1 cellular context compared by ENCODE assay signal in genomic region chr7:150432915-150433892, GRCh38.
TF ChIP-seq lines count a peak whose summit lies in the region.

No MANE protein-coding gene starts in this region.

TF ChIP-seq in GM23338, 12 proteins besides CTCF, POLR2A, EP300 and RAD21 (continued from another document):
- TF ChIP-seq, protein P1, sequence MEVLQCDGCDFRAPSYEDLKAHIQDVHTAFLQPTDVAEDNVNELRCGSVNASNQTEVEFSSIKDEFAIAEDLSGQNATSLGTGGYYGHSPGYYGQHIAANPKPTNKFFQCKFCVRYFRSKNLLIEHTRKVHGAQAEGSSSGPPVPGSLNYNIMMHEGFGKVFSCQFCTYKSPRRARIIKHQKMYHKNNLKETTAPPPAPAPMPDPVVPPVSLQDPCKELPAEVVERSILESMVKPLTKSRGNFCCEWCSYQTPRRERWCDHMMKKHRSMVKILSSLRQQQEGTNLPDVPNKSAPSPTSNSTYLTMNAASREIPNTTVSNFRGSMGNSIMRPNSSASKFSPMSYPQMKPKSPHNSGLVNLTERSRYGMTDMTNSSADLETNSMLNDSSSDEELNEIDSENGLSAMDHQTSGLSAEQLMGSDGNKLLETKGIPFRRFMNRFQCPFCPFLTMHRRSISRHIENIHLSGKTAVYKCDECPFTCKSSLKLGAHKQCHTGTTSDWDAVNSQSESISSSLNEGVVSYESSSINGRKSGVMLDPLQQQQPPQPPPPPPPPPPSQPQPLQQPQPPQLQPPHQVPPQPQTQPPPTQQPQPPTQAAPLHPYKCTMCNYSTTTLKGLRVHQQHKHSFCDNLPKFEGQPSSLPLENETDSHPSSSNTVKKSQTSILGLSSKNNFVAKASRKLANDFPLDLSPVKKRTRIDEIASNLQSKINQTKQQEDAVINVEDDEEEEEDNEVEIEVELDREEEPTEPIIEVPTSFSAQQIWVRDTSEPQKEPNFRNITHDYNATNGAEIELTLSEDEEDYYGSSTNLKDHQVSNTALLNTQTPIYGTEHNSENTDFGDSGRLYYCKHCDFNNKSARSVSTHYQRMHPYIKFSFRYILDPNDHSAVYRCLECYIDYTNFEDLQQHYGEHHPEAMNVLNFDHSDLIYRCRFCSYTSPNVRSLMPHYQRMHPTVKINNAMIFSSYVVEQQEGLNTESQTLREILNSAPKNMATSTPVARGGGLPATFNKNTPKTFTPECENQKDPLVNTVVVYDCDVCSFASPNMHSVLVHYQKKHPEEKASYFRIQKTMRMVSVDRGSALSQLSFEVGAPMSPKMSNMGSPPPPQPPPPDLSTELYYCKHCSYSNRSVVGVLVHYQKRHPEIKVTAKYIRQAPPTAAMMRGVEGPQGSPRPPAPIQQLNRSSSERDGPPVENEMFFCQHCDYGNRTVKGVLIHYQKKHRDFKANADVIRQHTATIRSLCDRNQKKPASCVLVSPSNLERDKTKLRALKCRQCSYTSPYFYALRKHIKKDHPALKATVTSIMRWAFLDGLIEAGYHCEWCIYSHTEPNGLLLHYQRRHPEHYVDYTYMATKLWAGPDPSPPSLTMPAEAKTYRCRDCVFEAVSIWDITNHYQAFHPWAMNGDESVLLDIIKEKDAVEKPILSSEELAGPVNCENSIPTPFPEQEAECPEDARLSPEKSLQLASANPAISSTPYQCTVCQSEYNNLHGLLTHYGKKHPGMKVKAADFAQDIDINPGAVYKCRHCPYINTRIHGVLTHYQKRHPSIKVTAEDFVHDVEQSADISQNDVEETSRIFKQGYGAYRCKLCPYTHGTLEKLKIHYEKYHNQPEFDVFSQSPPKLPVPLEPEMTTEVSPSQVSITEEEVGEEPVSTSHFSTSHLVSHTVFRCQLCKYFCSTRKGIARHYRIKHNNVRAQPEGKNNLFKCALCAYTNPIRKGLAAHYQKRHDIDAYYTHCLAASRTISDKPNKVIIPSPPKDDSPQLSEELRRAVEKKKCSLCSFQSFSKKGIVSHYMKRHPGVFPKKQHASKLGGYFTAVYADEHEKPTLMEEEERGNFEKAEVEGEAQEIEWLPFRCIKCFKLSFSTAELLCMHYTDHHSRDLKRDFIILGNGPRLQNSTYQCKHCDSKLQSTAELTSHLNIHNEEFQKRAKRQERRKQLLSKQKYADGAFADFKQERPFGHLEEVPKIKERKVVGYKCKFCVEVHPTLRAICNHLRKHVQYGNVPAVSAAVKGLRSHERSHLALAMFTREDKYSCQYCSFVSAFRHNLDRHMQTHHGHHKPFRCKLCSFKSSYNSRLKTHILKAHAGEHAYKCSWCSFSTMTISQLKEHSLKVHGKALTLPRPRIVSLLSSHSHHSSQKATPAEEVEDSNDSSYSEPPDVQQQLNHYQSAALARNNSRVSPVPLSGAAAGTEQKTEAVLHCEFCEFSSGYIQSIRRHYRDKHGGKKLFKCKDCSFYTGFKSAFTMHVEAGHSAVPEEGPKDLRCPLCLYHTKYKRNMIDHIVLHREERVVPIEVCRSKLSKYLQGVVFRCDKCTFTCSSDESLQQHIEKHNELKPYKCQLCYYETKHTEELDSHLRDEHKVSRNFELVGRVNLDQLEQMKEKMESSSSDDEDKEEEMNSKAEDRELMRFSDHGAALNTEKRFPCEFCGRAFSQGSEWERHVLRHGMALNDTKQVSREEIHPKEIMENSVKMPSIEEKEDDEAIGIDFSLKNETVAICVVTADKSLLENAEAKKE (CRISPR knock-in tag; IDR thresholded peaks at IDR 0.05), result no peak
- no peak for TF ChIP-seq POLR2AphosphoS5 (IDR thresholded peaks at IDR 0.05; ENCODE audit: low read depth)
